1 cellular context compared by ENCODE assay signal in genomic region chr3:11138371-11138770, GRCh38.
TF ChIP-seq lines count a peak whose summit lies in the region.

No MANE protein-coding gene starts in this region.

TF ChIP-seq in IMR-90, 13 proteins besides CTCF, POLR2A, EP300 and RAD21 (continued from another document):
- TF ChIP-seq, protein P1, sequence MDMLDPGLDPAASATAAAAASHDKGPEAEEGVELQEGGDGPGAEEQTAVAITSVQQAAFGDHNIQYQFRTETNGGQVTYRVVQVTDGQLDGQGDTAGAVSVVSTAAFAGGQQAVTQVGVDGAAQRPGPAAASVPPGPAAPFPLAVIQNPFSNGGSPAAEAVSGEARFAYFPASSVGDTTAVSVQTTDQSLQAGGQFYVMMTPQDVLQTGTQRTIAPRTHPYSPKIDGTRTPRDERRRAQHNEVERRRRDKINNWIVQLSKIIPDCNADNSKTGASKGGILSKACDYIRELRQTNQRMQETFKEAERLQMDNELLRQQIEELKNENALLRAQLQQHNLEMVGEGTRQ (IDR thresholded peaks at IDR 0.05; ENCODE audit: low read depth, low read length), result no peak
- TF ChIP-seq MAZ (IDR thresholded peaks at IDR 0.05; ENCODE audit: borderline replicate concordance, low read depth, low read length), result no peak
- no peak for TF ChIP-seq ELK1 (IDR thresholded peaks at IDR 0.05; ENCODE audit: borderline replicate concordance, low read depth, low read length)
- TF ChIP-seq RFX5 (IDR thresholded peaks at IDR 0.05; ENCODE audit: low read depth, low read length), result no peak
- no peak for TF ChIP-seq FOS (IDR thresholded peaks at IDR 0.05; ENCODE audit: low read depth, low read length)
- no peak for TF ChIP-seq BHLHE40 (IDR thresholded peaks at IDR 0.05; ENCODE audit: low read depth, low read length)
- no peak for TF ChIP-seq CHD1 (IDR thresholded peaks at IDR 0.05; ENCODE audit: low read depth, low read length)
- no peak for TF ChIP-seq RCOR1 (IDR thresholded peaks at IDR 0.05; ENCODE audit: insufficient replicate concordance, low read length)
